ENCODE assay signal across 9 cellular contexts in genomic region chr20:2822073-2822472, GRCh38. TPM values are rescaled to one million over a fixed set of nuclear protein-coding genes. Genes with fewer than 3 reads are reported as not detected.
DNase-seq lines count a peak whose midpoint lies in the region; ATAC-seq and TF ChIP-seq lines count a peak whose summit lies in the region.
"Had no signal": no experiment of that assay in that cellular context is flagged by ENCODE, and none has a peak within 500 bp of the region (broad histone marks: within the 10 kb centered on the region; RNA-seq: fewer than 3 reads in every experiment).

No MANE protein-coding gene starts in this region.

- no peaks in the 10 kb centered on the region for H3K9me3 Mint-ChIP-seq in activated naive CD4-positive, alpha-beta T cell treated with anti-CD3 and anti-CD28 coated beads, Interleukin-2, amount 50 U/mL, for 72 hours
- no peaks in the 10 kb centered on the region for H3K9me3 Mint-ChIP-seq in osteocyte (ENCODE audit: unreplicated experiment)

- no peaks in the 10 kb centered on the region for H3K36me3 Mint-ChIP-seq in activated naive CD4-positive, alpha-beta T cell treated with anti-CD3 and anti-CD28 coated beads, Interleukin-2, amount 50 U/mL, for 72 hours
- H3K36me3 Mint-ChIP-seq in osteocyte (ENCODE audit: unreplicated experiment), result no peaks in the 10 kb centered on the region

- H3K27me3 ChIP-seq in Karpas-422 (ENCODE audit: low read length), result no peaks in the 10 kb centered on the region

- H3K9me3 ChIP-seq in Karpas-422 (ENCODE audit: low read length), result no peaks in the 10 kb centered on the region
- H3K9me3 ChIP-seq: adrenal gland had no signal

- H3K4me2 ChIP-seq in Karpas-422 (ENCODE audit: low read depth, low read length, poor library complexity, severe bottlenecking), result no peak overlapping the region

- no peaks in the 10 kb centered on the region for H4K20me1 ChIP-seq in Karpas-422 (ENCODE audit: insufficient read depth, low read depth, low read length)

- H3K4me3 Mint-ChIP-seq in osteocyte (ENCODE audit: unreplicated experiment), result no peak overlapping the region

- H3K36me3 ChIP-seq in Karpas-422 (ENCODE audit: insufficient read depth, low read length), result no peaks in the 10 kb centered on the region
- H3K36me3 ChIP-seq: adrenal gland had no signal

- peak; percentile 39 to 85 for ATAC-seq in activated naive CD4-positive, alpha-beta T cell treated with anti-CD3 and anti-CD28 coated beads, Interleukin-2, amount 50 U/mL, for 72 hours
- no peak for ATAC-seq in GM19023 (IDR thresholded peaks at IDR 0.05; ENCODE audit: unreplicated experiment)

- no peak overlapping the region for H3K27ac ChIP-seq in Karpas-422 (ENCODE audit: low read length)
- H3K27ac ChIP-seq: adrenal gland had no signal

- H3K27me3 Mint-ChIP-seq in osteocyte (ENCODE audit: unreplicated experiment), result no peaks in the 10 kb centered on the region

- H3K9me2 ChIP-seq in Karpas-422 (replicated peaks; ENCODE audit: insufficient read depth, low read length), result no peaks in the 10 kb centered on the region

- peaks cover 15% of the 10 kb centered on the region for H3K4me1 ChIP-seq in Karpas-422 (ENCODE audit: low read length)
- H3K4me1 ChIP-seq: adrenal gland had no signal

- TF ChIP-seq CTCF in GM12865 (IDR thresholded peaks at IDR 0.05; ENCODE audit: insufficient read depth, low read depth, low read length, missing control alignments), result no peak
- TF ChIP-seq CTCF in NB4 (IDR thresholded peaks at IDR 0.05; ENCODE audit: low read depth, low read length), result no peak
- no peak for TF ChIP-seq CTCF in osteocyte (IDR thresholded peaks at IDR 0.05)

- H3K79me2 ChIP-seq in Karpas-422 (ENCODE audit: low read length), result no peaks in the 10 kb centered on the region

- H3K4me3 ChIP-seq in GM12865 (ENCODE audit: low read depth, low read length) (no peak overlapping the region), NB4 (ENCODE audit: low read depth, low read length) (no peak overlapping the region), Karpas-422 (ENCODE audit: low read length) (no peak overlapping the region)
- H3K4me3 ChIP-seq: adrenal gland had no signal

- TF ChIP-seq POLR2A in NB4 (IDR thresholded peaks at IDR 0.05; ENCODE audit: extremely low read depth, insufficient read length), result no peak

- H3K9ac ChIP-seq in Karpas-422 (ENCODE audit: low read length), result no peak overlapping the region

- DNase-seq in GM12865 (ENCODE audit: low read depth) (peak; percentile 57), NB4 (ENCODE audit: low read depth) (peak; percentile 73), osteocyte (ENCODE audit: extremely low spot score, unreplicated experiment) (peak; percentile 73), pons (ENCODE audit: low spot score) (no peak), Karpas-422 (no peak)
- DNase-seq in activated naive CD4-positive, alpha-beta T cell treated with anti-CD3 and anti-CD28 coated beads, Interleukin-2, amount 50 U/mL, for 72 hours (ENCODE audit: low spot score in 2 of 2), result no peak
- DNase-seq: MV-4-11 had no signal

- H2AFZ ChIP-seq in Karpas-422 (ENCODE audit: low read length), result no peak overlapping the region

- no peak overlapping the region for H3K27ac Mint-ChIP-seq in activated naive CD4-positive, alpha-beta T cell treated with anti-CD3 and anti-CD28 coated beads, Interleukin-2, amount 50 U/mL, for 72 hours
- H3K27ac Mint-ChIP-seq in osteocyte (ENCODE audit: unreplicated experiment), result no peak overlapping the region

- peaks cover 43% of the 10 kb centered on the region for H3K4me1 Mint-ChIP-seq in osteocyte (ENCODE audit: unreplicated experiment)

RNA-seq across cellular contexts. Expression of gene TMEM239, which starts 5.9 kb away (rescaled TPM):
- not detected for total RNA-seq in activated naive CD4-positive, alpha-beta T cell treated with anti-CD3 and anti-CD28 coated beads, Interleukin-2, amount 50 U/mL, for 72 hours
- total RNA-seq in osteocyte, result not detected in 2 replicates
- total RNA-seq in Karpas-422 (2014; rRNA removed; shearing (Covaris generic); ENCODE audit: low replicate concordance), result not detected in 2 replicates
- total RNA-seq: adrenal gland had no signal

RNA-seq across cellular contexts. Expression of gene C20orf141, which starts 7.3 kb away (rescaled TPM):
- total RNA-seq in activated naive CD4-positive, alpha-beta T cell treated with anti-CD3 and anti-CD28 coated beads, Interleukin-2, amount 50 U/mL, for 72 hours, result not detected
- total RNA-seq in osteocyte, result not detected in 2 replicates
- not detected in 2 replicates for total RNA-seq in Karpas-422 (2014; rRNA removed; shearing (Covaris generic); ENCODE audit: low replicate concordance)
- total RNA-seq: adrenal gland had no signal

RNA-seq across cellular contexts. Expression of gene PCED1A, which starts 18.4 kb away (rescaled TPM):
- total RNA-seq in activated naive CD4-positive, alpha-beta T cell treated with anti-CD3 and anti-CD28 coated beads, Interleukin-2, amount 50 U/mL, for 72 hours, result 10 to 100 TPM; 29.5 to 33.6 TPM
- total RNA-seq in osteocyte, result 68.3 and 80.8 TPM in 2 replicates
- 19.0 and 20.3 TPM in 2 replicates for total RNA-seq in Karpas-422 (2014; rRNA removed; shearing (Covaris generic); ENCODE audit: low replicate concordance)

RNA-seq across cellular contexts. Expression of gene VPS16, which starts 18.5 kb away (rescaled TPM):
- 10 to 100 TPM; 45.7 to 52.0 TPM for total RNA-seq in activated naive CD4-positive, alpha-beta T cell treated with anti-CD3 and anti-CD28 coated beads, Interleukin-2, amount 50 U/mL, for 72 hours
- 45.2 and 51.1 TPM in 2 replicates for total RNA-seq in osteocyte
- 24.7 and 38.2 TPM in 2 replicates for total RNA-seq in Karpas-422 (2014; rRNA removed; shearing (Covaris generic); ENCODE audit: low replicate concordance)

RNA-seq across cellular contexts. Expression of gene CPXM1, which starts 21.6 kb away (rescaled TPM):
- total RNA-seq in activated naive CD4-positive, alpha-beta T cell treated with anti-CD3 and anti-CD28 coated beads, Interleukin-2, amount 50 U/mL, for 72 hours, result 1 to 10 TPM; 1.1 to 3.5 TPM
- total RNA-seq in osteocyte, result 84.0 and 85.8 TPM in 2 replicates
- not detected in 2 replicates for total RNA-seq in Karpas-422 (2014; rRNA removed; shearing (Covaris generic); ENCODE audit: low replicate concordance)

Comparison
In these comparisons a context has a peak if more than half of its experiments do, and no peak if none do; other contexts are left out.
1. DNase-seq: peak in GM12865 (single experiment), NB4 (single experiment) and osteocyte (single experiment); none in activated naive CD4-positive, alpha-beta T cell treated with anti-CD3 and anti-CD28 coated beads, Interleukin-2, amount 50 U/mL, for 72 hours (0 of 2), pons (single experiment) and Karpas-422 (single experiment).